2 cellular contexts compared by ENCODE assay signal in genomic region chr6:75076009-75076408, GRCh38.
TF ChIP-seq lines count a peak whose summit lies in the region.

No MANE protein-coding gene starts in this region.

TF ChIP-seq in GM23338, 12 proteins besides CTCF, POLR2A, EP300 and RAD21 (continued from another document):
- TF ChIP-seq REST (IDR thresholded peaks at IDR 0.05; ENCODE audit: unreplicated experiment) = no peak

TF ChIP-seq in H1, 55 proteins besides CTCF, POLR2A, EP300 and RAD21 (continued from another document):
- no peak for TF ChIP-seq PHF8 (conservative IDR thresholded peaks at IDR 0.05; ENCODE audit: low read depth, low read length)
- no peak for TF ChIP-seq SP4 (IDR thresholded peaks at IDR 0.05; ENCODE audit: low read length)
- no peak for TF ChIP-seq TAF1 (IDR thresholded peaks at IDR 0.05; ENCODE audit: low read depth, low read length)
- TF ChIP-seq MAX (IDR thresholded peaks at IDR 0.05) = no peak
- TF ChIP-seq TBP (IDR thresholded peaks at IDR 0.05; ENCODE audit: low read depth, low read length) = no peak
